ENCODE assay signal across 8 cellular contexts in the genomic region with DNA sequence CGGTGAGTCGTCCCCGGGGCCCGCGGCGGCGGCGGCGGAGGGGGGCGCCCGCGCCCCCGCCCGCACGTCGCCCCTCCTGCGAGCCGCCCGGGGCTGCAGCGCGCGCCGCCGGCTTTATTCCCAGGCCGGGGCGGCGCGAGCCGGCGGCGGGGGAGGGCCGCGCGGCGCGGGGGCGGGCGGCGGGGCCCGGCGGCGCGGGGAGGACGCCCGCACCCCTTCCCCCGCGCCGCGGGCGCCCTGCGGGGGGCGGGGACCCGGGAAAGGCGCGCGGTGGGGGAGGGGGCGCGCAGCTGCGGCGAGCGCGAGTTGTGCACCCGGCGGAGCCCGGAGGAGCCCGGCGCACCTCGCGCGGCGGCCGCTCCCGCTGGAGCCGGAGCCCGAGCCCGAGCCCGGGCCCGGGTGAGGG. TPM values are rescaled to one million over a fixed set of nuclear protein-coding genes. Genes with fewer than 3 reads are reported as not detected.
A peak's percentile ranks its signal among the peaks of the same experiment; 100 is the strongest.
DNase-seq lines count a peak whose midpoint lies in the region; ATAC-seq and TF ChIP-seq lines count a peak whose summit lies in the region.

No MANE protein-coding gene starts in this region.

- H3K27me3 ChIP-seq in right atrium auricular region (no peaks in the 10 kb centered on the region), spleen (replicated peaks in 1 of 7) (no peaks in the 10 kb centered on the region)

- no peak for TF ChIP-seq CTCF in right atrium auricular region (IDR thresholded peaks at IDR 0.05)
- no peak for TF ChIP-seq CTCF in spleen (IDR thresholded peaks at IDR 0.05 in 8 of 11, conservative IDR thresholded peaks at IDR 0.05 in 3 of 11)

- no peaks in the 10 kb centered on the region for H3K27me3 Mint-ChIP-seq in stimulated activated naive CD8-positive, alpha-beta T cell treated with anti-CD3 and anti-CD28 coated beads, Interleukin-15, Interleukin-2, amounts not matched to agents 100 ng/mL and 50 ng/mL, for 24 hours
- no peaks in the 10 kb centered on the region for H3K27me3 Mint-ChIP-seq in activated T-cell treated with anti-CD3 and anti-CD28 coated beads, Interleukin-2, amount 50 U/mL, for 4 hours (ENCODE audit: low read depth)

- H3K9me3 ChIP-seq in right atrium auricular region (no peaks in the 10 kb centered on the region), spleen (no peaks in the 10 kb centered on the region)

- H3K27ac ChIP-seq in right atrium auricular region (peak overlapping the region; percentile 88 to 95), spleen (peak overlapping the region; percentile 62 to 97 (median 95))

- H3K36me3 Mint-ChIP-seq in stimulated activated naive CD8-positive, alpha-beta T cell treated with anti-CD3 and anti-CD28 coated beads, Interleukin-15, Interleukin-2, amounts not matched to agents 100 ng/mL and 50 ng/mL, for 24 hours (ENCODE audit: low read depth): peaks cover 42% of the 10 kb centered on the region
- peaks cover 27% of the 10 kb centered on the region for H3K36me3 Mint-ChIP-seq in activated T-cell treated with anti-CD3 and anti-CD28 coated beads, Interleukin-2, amount 50 U/mL, for 4 hours (ENCODE audit: insufficient read depth)

- no peak for DNase-seq in stimulated activated naive CD8-positive, alpha-beta T cell treated with anti-CD3 and anti-CD28 coated beads, Interleukin-15, Interleukin-2, amounts not matched to agents 100 U/mL and 50 U/mL, for 24 hours
- DNase-seq in activated T-cell treated with anti-CD3 and anti-CD28 coated beads, Interleukin-2, amount 50 U/mL, for 4 hours: peak; percentile 28
- no peak for DNase-seq in right atrium auricular region (ENCODE audit: low spot score)
- DNase-seq in spleen: no peak
- no peak for DNase-seq in putamen (ENCODE audit: low spot score)

- H3K4me3 ChIP-seq in right atrium auricular region: peak overlapping the region; percentile 70 to 83
- H3K4me3 ChIP-seq in spleen: peak overlapping the region; percentile 48 to 87 (median 68)

- intact Hi-C loops in spleen (cut with DNase I; ENCODE audit: low total_unique reads): no loop called here

- ATAC-seq in stimulated activated naive CD8-positive, alpha-beta T cell treated with anti-CD3 and anti-CD28 coated beads, Interleukin-15, Interleukin-2, amounts not matched to agents 100 U/mL and 50 U/mL, for 24 hours: no peak
- peak; percentile 23 for ATAC-seq in HG03280 (IDR thresholded peaks at IDR 0.05; ENCODE audit: unreplicated experiment)
- peak; percentile 9 to 24 for ATAC-seq in activated T-cell treated with anti-CD3 and anti-CD28 coated beads, Interleukin-2, amount 50 U/mL, for 4 hours
- no peak for ATAC-seq in GM18873 (IDR thresholded peaks at IDR 0.05; ENCODE audit: low FRiP score, unreplicated experiment)

- whole genome bisulfite sequencing in spleen, 5 donors: 0 to 1% (median 1%) methylated on average over 3 to 78 of the region's 78 CpGs

- H3K4me1 Mint-ChIP-seq in stimulated activated naive CD8-positive, alpha-beta T cell treated with anti-CD3 and anti-CD28 coated beads, Interleukin-15, Interleukin-2, amounts not matched to agents 100 ng/mL and 50 ng/mL, for 24 hours (ENCODE audit: low read depth): peaks cover 54% of the 10 kb centered on the region
- H3K4me1 Mint-ChIP-seq in activated T-cell treated with anti-CD3 and anti-CD28 coated beads, Interleukin-2, amount 50 U/mL, for 4 hours (ENCODE audit: low read depth): peaks cover 50% of the 10 kb centered on the region

- peak overlapping the region; percentile 95 for H3K4me3 Mint-ChIP-seq in stimulated activated naive CD8-positive, alpha-beta T cell treated with anti-CD3 and anti-CD28 coated beads, Interleukin-15, Interleukin-2, amounts not matched to agents 100 ng/mL and 50 ng/mL, for 24 hours
- no peak overlapping the region for H3K4me3 Mint-ChIP-seq in activated T-cell treated with anti-CD3 and anti-CD28 coated beads, Interleukin-2, amount 50 U/mL, for 4 hours

- TF ChIP-seq POLR2A in spleen (IDR thresholded peaks at IDR 0.05): no peak

- no peaks in the 10 kb centered on the region for H3K9me3 Mint-ChIP-seq in stimulated activated naive CD8-positive, alpha-beta T cell treated with anti-CD3 and anti-CD28 coated beads, Interleukin-15, Interleukin-2, amounts not matched to agents 100 ng/mL and 50 ng/mL, for 24 hours
- H3K9me3 Mint-ChIP-seq in activated T-cell treated with anti-CD3 and anti-CD28 coated beads, Interleukin-2, amount 50 U/mL, for 4 hours: no peaks in the 10 kb centered on the region

- peaks cover 0 to 25% of the 10 kb centered on the region in 2 donors for H3K4me1 ChIP-seq in right atrium auricular region
- peaks cover 8 to 54% (median 32%) of the 10 kb centered on the region in 6 donors for H3K4me1 ChIP-seq in spleen

- H3K36me3 ChIP-seq in right atrium auricular region (no peaks in the 10 kb centered on the region), spleen (peaks cover 0 to 24% (median 17%) of the 10 kb centered on the region in 6 donors)

- H3K27ac Mint-ChIP-seq in stimulated activated naive CD8-positive, alpha-beta T cell treated with anti-CD3 and anti-CD28 coated beads, Interleukin-15, Interleukin-2, amounts not matched to agents 100 ng/mL and 50 ng/mL, for 24 hours: no peak overlapping the region

RNA-seq across cellular contexts. Expression of gene HMGA1, which starts 0.6 kb away (rescaled TPM):
- 100 to 1,000 TPM; 646 to 976 (median 781) TPM for total RNA-seq in activated T-cell treated with anti-CD3 and anti-CD28 coated beads, Interleukin-2, amount 50 U/mL, for 4 hours
- total RNA-seq in right atrium auricular region (10 to 100 TPM; 29.6 to 37.8 TPM), spleen (100 to 1,000 TPM in 2 of 7 donors, 10 to 100 TPM in 5; 49.9 to 112 (median 73.5) TPM)
- 100 to 1,000 TPM in 2 of 3 donors, 10 to 100 TPM in 1; 63.7 to 129 (median 109) TPM for polyA plus RNA-seq in spleen

RNA-seq across cellular contexts. Expression of gene SMIM29, which starts 11.5 kb away (rescaled TPM):
- total RNA-seq in activated T-cell treated with anti-CD3 and anti-CD28 coated beads, Interleukin-2, amount 50 U/mL, for 4 hours: 10 to 100 TPM; 12.3 to 14.9 (median 13.0) TPM
- total RNA-seq in right atrium auricular region: 10 to 100 TPM; 21.7 to 29.4 TPM
- 10 to 100 TPM; 24.7 to 40.7 (median 33.9) TPM for total RNA-seq in spleen
- polyA plus RNA-seq in spleen: 10 to 100 TPM; 69.0 to 73.7 (median 71.5) TPM

Comparison
In these comparisons a context has a peak if more than half of its experiments do, and no peak if none do; other contexts are left out.
1. ATAC-seq: peak in HG03280 (single experiment) and activated T-cell treated with anti-CD3 and anti-CD28 coated beads, Interleukin-2, amount 50 U/mL, for 4 hours (2 of 2); none in stimulated activated naive CD8-positive, alpha-beta T cell treated with anti-CD3 and anti-CD28 coated beads, Interleukin-15, Interleukin-2, amounts not matched to agents 100 U/mL and 50 U/mL, for 24 hours (single experiment) and GM18873 (single experiment).
2. RNA of gene HMGA1, which starts 0.6 kb away (total RNA-seq): 646 to 976 TPM in activated T-cell treated with anti-CD3 and anti-CD28 coated beads, Interleukin-2, amount 50 U/mL, for 4 hours; 49.9 to 112 TPM in spleen and 29.6 to 37.8 TPM in right atrium auricular region; every median in the first group is over 4 times any median in the second.